Comparison of ENCODE assay signal across 30 cellular contexts in genomic region chr9:134848504-134848903, GRCh38. TPM values are rescaled to one million over a fixed set of nuclear protein-coding genes. Genes with fewer than 3 reads are reported as not detected.
"Had no signal": no experiment of that assay in that cellular context is flagged by ENCODE, and none has a peak within 500 bp of the region (broad histone marks: within the 10 kb centered on the region; RNA-seq: fewer than 3 reads in every experiment).

No MANE protein-coding gene starts in this region.

- H3K4me1 Mint-ChIP-seq: endodermal cell, mesothelial cell of epicardium had no signal

- H3K36me3 ChIP-seq: colonic mucosa, left lung had no signal

- H3K27ac ChIP-seq: colonic mucosa, epithelial cell of prostate, esophagus squamous epithelium, foreskin keratinocyte, heart right ventricle, left lung, lower lobe of right lung had no signal

- H3K9me3 Mint-ChIP-seq: dendritic cell treated with granulocyte-macrophage colony-stimulating factor and Interleukin-4, amounts not matched to agents 40 ng/mL and 50 ng/mL, for 4 days; effector memory CD8-positive, alpha-beta T cell; endodermal cell; mesothelial cell of epicardium had no signal

- H3K4me1 ChIP-seq: colonic mucosa, esophagus squamous epithelium, foreskin keratinocyte, left lung, lower lobe of right lung had no signal

- H3K4me3 ChIP-seq: colonic mucosa, esophagus squamous epithelium, heart right ventricle, left lung, lower lobe of right lung, mucosa of descending colon had no signal

- H3K9me3 ChIP-seq: colonic mucosa, left lung, lower lobe of right lung had no signal

- H3K27me3 Mint-ChIP-seq: effector memory CD8-positive, alpha-beta T cell had no signal

- DNase-seq: colonic mucosa; cortex of kidney; effector CD8-positive, alpha-beta T cell; effector memory CD8-positive, alpha-beta T cell; endodermal cell; erythroblast; esophagus squamous epithelium; foreskin keratinocyte; glutamatergic neuron; head of caudate nucleus; heart right ventricle; hippocampal formation; left ventricle myocardium superior; lower lobe of right lung; mesenchymal stem cell had no signal

- H3K27ac Mint-ChIP-seq: dendritic cell treated with granulocyte-macrophage colony-stimulating factor and Interleukin-4, amounts not matched to agents 40 ng/mL and 50 ng/mL, for 4 days; effector memory CD8-positive, alpha-beta T cell; endodermal cell; mesothelial cell of epicardium had no signal

- H3K27me3 ChIP-seq: colonic mucosa, esophagus squamous epithelium, foreskin keratinocyte, heart right ventricle, left lung had no signal

- FAIRE-seq: endometrium, frontal cortex, islet of Langerhans, keratinocyte had no signal

- H3K4me3 Mint-ChIP-seq: dendritic cell treated with granulocyte-macrophage colony-stimulating factor and Interleukin-4, amounts not matched to agents 40 ng/mL and 50 ng/mL, for 4 days; effector memory CD8-positive, alpha-beta T cell; endodermal cell; mesothelial cell of epicardium had no signal

- ATAC-seq: effector memory CD8-positive, alpha-beta T cell; esophagus mucosa; foreskin keratinocyte; left lung; mucosa of descending colon had no signal

RNA-seq across cellular contexts. Expression of gene FCN2, which starts 32.1 kb away (rescaled TPM):
- total RNA-seq: chondrocyte, colonic mucosa, dermis microvascular lymphatic vessel endothelial cell, endodermal cell, esophagus squamous epithelium, foreskin keratinocyte, frontal cortex, glomerular endothelial cell, kidney epithelial cell, left lung, left ventricle myocardium superior, lower lobe of right lung, lung microvascular endothelial cell, mesothelial cell of epicardium, mucosa of descending colon had no signal
- polyA plus RNA-seq: foreskin keratinocyte, keratinocyte had no signal
